ENCODE assay signal across 19 cellular contexts in genomic region chr12:115820661-115821060, GRCh38.
"Had no signal": no experiment of that assay in that cellular context is flagged by ENCODE, and none has a peak within 500 bp of the region (broad histone marks: within the 10 kb centered on the region; RNA-seq: fewer than 3 reads in every experiment).

No MANE protein-coding gene starts in this region.

- DNase-seq: cortex of kidney; effector memory CD8-positive, alpha-beta T cell; erythroblast; esophagus squamous epithelium; head of caudate nucleus; kidney; left lung; mesenchymal stem cell; midbrain; naive thymus-derived CD4-positive, alpha-beta T cell; stimulated activated CD4-positive, alpha-beta T cell treated with anti-CD3 and anti-CD28 coated beads, Interleukin-2, amount 100 ng/mL, for 24 hours; stimulated activated CD4-positive, alpha-beta T cell treated with anti-CD3 and anti-CD28 coated beads, Interleukin-4, amount 100 ng/mL, for 24 hours; stimulated activated naive CD4-positive, alpha-beta T cell treated with Interleukin-2 at 50 U/mL for 16 hours; stomach had no signal

- H3K36me3 ChIP-seq: esophagus squamous epithelium, left lung, neural progenitor cell, stomach, thyroid gland had no signal

- H3K79me2 ChIP-seq: parathyroid adenoma had no signal

- H3K9ac ChIP-seq: neural progenitor cell, parathyroid adenoma had no signal

- ATAC-seq: effector memory CD8-positive, alpha-beta T cell; left lung; naive thymus-derived CD4-positive, alpha-beta T cell; sciatic nerve; stimulated activated effector memory CD8-positive, alpha-beta T cell treated with anti-CD3 and anti-CD28 coated beads, Interleukin-12 subunit alpha, Interleukin-12 subunit beta, amount 100 ng/mL, for 72 hours had no signal

- H3K27ac ChIP-seq: esophagus squamous epithelium, left lung, neural progenitor cell, parathyroid adenoma, stomach, thyroid gland had no signal

- H3K27me3 ChIP-seq: left lung, neural progenitor cell, thyroid gland had no signal

- H3K4me3 ChIP-seq: esophagus squamous epithelium, left lung, neural progenitor cell, stomach, thyroid gland had no signal

- H3K9me3 ChIP-seq: thyroid gland had no signal

- H3K4me2 ChIP-seq: neural progenitor cell had no signal

- H3K4me1 ChIP-seq: esophagus squamous epithelium, left lung, neural progenitor cell, parathyroid adenoma, stomach, thyroid gland had no signal
